8 cellular contexts compared by ENCODE assay signal in the genomic region with DNA sequence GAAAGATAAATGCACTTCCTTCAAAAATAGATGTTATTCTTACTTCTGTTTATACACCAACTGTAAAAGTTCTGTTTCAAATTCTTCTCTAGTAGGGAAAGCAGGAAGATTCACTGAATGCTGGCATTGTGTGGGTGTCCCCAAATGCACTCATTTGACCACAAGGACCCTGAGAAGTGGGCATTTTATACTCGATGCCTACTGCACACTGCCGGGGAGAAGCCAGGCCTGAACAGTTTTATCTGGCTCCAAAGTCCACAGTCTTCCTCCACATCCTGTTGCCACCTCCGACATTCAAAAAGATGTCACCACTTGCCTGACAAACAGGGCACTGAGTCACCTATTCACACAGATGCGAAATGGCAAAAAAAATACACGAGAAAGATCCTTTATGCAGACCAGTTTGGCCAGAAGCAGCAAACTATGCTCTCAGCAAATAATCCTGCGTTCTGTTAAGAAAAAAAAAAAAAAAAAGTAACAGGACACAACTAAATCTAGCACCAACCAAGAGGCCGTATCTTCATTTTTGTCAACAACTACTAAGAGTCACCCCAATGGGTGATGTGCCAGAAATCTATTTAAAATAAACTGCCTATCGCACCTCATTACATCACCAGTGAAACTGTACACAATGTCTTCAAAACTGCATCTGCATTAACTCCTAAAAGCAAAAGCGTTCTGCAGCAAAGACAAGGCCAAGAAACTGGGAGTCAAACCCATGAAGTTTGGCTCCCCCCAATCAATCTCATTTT. TPM values are rescaled to one million over a fixed set of nuclear protein-coding genes. Genes with fewer than 3 reads are reported as not detected.
DNase-seq lines count a peak whose midpoint lies in the region; ATAC-seq and TF ChIP-seq lines count a peak whose summit lies in the region.

No MANE protein-coding gene starts in this region.

- peak overlapping the region; percentile 99 for H3K9ac ChIP-seq in BLaER1
- H3K9ac ChIP-seq in liver (ENCODE audit: low read depth in 1 of 2, low read length in 2 of 2) = no peak overlapping the region

- peaks cover 52% of the 10 kb centered on the region for H3K4me1 ChIP-seq in BLaER1
- peaks cover 8 to 50% of the 10 kb centered on the region in 2 donors for H3K4me1 ChIP-seq in ascending aorta
- H3K4me1 ChIP-seq in liver (ENCODE audit: control insufficient read depth in 4 of 4, insufficient read depth in 4 of 4, low read length in 3 of 4) = peaks cover 2 to 39% (median 17%) of the 10 kb centered on the region in 4 donors
- H3K4me1 ChIP-seq in thoracic aorta (ENCODE audit: control insufficient read depth in 1 of 2, low read depth in 2 of 2) = peaks cover 32 to 55% of the 10 kb centered on the region in 2 donors
- H3K4me1 ChIP-seq in SJCRH30 = peaks cover 8% of the 10 kb centered on the region; the same call in 1 of the 2 replicates

- peaks cover 40% of the 10 kb centered on the region for H3K36me3 ChIP-seq in BLaER1
- H3K36me3 ChIP-seq in ascending aorta = no peaks in the 10 kb centered on the region
- H3K36me3 ChIP-seq in liver (ENCODE audit: control insufficient read depth in 4 of 4, insufficient read depth in 3 of 4, low read depth in 1 of 4, low read length in 3 of 4) = peaks cover 0 to 5% (median 2%) of the 10 kb centered on the region in 4 donors
- no peaks in the 10 kb centered on the region for H3K36me3 ChIP-seq in thoracic aorta
- peaks cover 23% of the 10 kb centered on the region for H3K36me3 ChIP-seq in SJCRH30

- TF ChIP-seq CTCF in ascending aorta (IDR thresholded peaks at IDR 0.05) (no peak), liver (IDR thresholded peaks at IDR 0.05; ENCODE audit: low read depth, low read length, missing input control) (no peak), thoracic aorta (IDR thresholded peaks at IDR 0.05) (no peak)

- H4K20me1 ChIP-seq in BLaER1 = peaks cover 28% of the 10 kb centered on the region

- peak overlapping the region; percentile 100 for H3K27ac ChIP-seq in BLaER1
- peak overlapping the region; percentile 67 to 100 for H3K27ac ChIP-seq in ascending aorta
- H3K27ac ChIP-seq in liver (ENCODE audit: low read depth in 1 of 2, low read length in 2 of 2) = peak overlapping the region; percentile 26 to 57
- peak overlapping the region; percentile 100 for H3K27ac ChIP-seq in thoracic aorta
- H3K27ac ChIP-seq in SJCRH30 = no peak overlapping the region

- intact Hi-C loops in ascending aorta (cut with DNase I) = no loop called here

- 39% methylated on average over 9 of the region's 9 CpGs for WGBS in liver

- ATAC-seq in thoracic aorta (ENCODE audit: insufficient number of reproducible peaks, low FRiP score, low read depth) = no peak
- no peak for ATAC-seq in GM18519 (IDR thresholded peaks at IDR 0.05; ENCODE audit: low FRiP score, unreplicated experiment)

- peak in 1 of 2 donors; percentile 3 for TF ChIP-seq RAD21 in liver (IDR thresholded peaks at IDR 0.05)

- DNase-seq in OCI-M1 (lab: John Stamatoyannopoulos, UW) (peak; percentile 46), ascending aorta (ENCODE audit: low spot score in 2 of 2) (no peak), thoracic aorta (ENCODE audit: low spot score) (no peak), SJCRH30 (no peak), ureter (ENCODE audit: low spot score) (no peak)

- peak overlapping the region; percentile 88 for H3K4me2 ChIP-seq in BLaER1

- H3K27me3 ChIP-seq in BLaER1 = no peaks in the 10 kb centered on the region
- no peaks in the 10 kb centered on the region for H3K27me3 ChIP-seq in ascending aorta
- no peaks in the 10 kb centered on the region for H3K27me3 ChIP-seq in liver (ENCODE audit: control insufficient read depth in 4 of 4, insufficient read depth in 4 of 4, low read length in 3 of 4)
- H3K27me3 ChIP-seq in thoracic aorta (replicated peaks; ENCODE audit: insufficient read depth) = no peaks in the 10 kb centered on the region
- H3K27me3 ChIP-seq in SJCRH30 = no peaks in the 10 kb centered on the region

- H3K4me3 ChIP-seq in BLaER1 = no peak overlapping the region
- H3K4me3 ChIP-seq in ascending aorta = peak overlapping the region in 1 of 2 donors; percentile 3
- no peak overlapping the region for H3K4me3 ChIP-seq in liver (ENCODE audit: low read depth in 1 of 3, low read length in 3 of 3)
- H3K4me3 ChIP-seq in thoracic aorta = peak overlapping the region; percentile 21
- H3K4me3 ChIP-seq in SJCRH30 = no peak overlapping the region

- H3K9me3 ChIP-seq in BLaER1 = no peaks in the 10 kb centered on the region
- no peaks in the 10 kb centered on the region for H3K9me3 ChIP-seq in ascending aorta
- H3K9me3 ChIP-seq in liver (ENCODE audit: control insufficient read depth in 4 of 4, low read length in 3 of 4) = no peaks in the 10 kb centered on the region
- no peaks in the 10 kb centered on the region for H3K9me3 ChIP-seq in thoracic aorta
- H3K9me3 ChIP-seq in SJCRH30 (replicated peaks) = no peaks in the 10 kb centered on the region

TF ChIP-seq in liver, 16 proteins besides CTCF, POLR2A, EP300 and RAD21:
- TF ChIP-seq RXRA (IDR thresholded peaks at IDR 0.05) = peak in 1 of 2 donors; percentile 4
- peak; percentile 53 for TF ChIP-seq SP1 (IDR thresholded peaks at IDR 0.05)
- no peak for TF ChIP-seq TAF1 (conservative IDR thresholded peaks at IDR 0.05)
- TF ChIP-seq, protein P1, sequence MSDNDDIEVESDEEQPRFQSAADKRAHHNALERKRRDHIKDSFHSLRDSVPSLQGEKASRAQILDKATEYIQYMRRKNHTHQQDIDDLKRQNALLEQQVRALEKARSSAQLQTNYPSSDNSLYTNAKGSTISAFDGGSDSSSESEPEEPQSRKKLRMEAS (IDR thresholded peaks at IDR 0.05) = no peak
- peak; percentile 74 for TF ChIP-seq HNF4A (conservative IDR thresholded peaks at IDR 0.05)
- TF ChIP-seq, protein P2, sequence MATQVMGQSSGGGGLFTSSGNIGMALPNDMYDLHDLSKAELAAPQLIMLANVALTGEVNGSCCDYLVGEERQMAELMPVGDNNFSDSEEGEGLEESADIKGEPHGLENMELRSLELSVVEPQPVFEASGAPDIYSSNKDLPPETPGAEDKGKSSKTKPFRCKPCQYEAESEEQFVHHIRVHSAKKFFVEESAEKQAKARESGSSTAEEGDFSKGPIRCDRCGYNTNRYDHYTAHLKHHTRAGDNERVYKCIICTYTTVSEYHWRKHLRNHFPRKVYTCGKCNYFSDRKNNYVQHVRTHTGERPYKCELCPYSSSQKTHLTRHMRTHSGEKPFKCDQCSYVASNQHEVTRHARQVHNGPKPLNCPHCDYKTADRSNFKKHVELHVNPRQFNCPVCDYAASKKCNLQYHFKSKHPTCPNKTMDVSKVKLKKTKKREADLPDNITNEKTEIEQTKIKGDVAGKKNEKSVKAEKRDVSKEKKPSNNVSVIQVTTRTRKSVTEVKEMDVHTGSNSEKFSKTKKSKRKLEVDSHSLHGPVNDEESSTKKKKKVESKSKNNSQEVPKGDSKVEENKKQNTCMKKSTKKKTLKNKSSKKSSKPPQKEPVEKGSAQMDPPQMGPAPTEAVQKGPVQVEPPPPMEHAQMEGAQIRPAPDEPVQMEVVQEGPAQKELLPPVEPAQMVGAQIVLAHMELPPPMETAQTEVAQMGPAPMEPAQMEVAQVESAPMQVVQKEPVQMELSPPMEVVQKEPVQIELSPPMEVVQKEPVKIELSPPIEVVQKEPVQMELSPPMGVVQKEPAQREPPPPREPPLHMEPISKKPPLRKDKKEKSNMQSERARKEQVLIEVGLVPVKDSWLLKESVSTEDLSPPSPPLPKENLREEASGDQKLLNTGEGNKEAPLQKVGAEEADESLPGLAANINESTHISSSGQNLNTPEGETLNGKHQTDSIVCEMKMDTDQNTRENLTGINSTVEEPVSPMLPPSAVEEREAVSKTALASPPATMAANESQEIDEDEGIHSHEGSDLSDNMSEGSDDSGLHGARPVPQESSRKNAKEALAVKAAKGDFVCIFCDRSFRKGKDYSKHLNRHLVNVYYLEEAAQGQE (IDR thresholded peaks at IDR 0.05) = peak; percentile 24
- TF ChIP-seq YY1 (IDR thresholded peaks at IDR 0.05) = peak; percentile 51
- TF ChIP-seq JUND (IDR thresholded peaks at IDR 0.05) = no peak
- TF ChIP-seq, protein P3, sequence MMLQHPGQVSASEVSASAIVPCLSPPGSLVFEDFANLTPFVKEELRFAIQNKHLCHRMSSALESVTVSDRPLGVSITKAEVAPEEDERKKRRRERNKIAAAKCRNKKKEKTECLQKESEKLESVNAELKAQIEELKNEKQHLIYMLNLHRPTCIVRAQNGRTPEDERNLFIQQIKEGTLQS (IDR thresholded peaks at IDR 0.05) = no peak
- TF ChIP-seq HNF4G (IDR thresholded peaks at IDR 0.05) = peak; percentile 59
- TF ChIP-seq, protein P4, sequence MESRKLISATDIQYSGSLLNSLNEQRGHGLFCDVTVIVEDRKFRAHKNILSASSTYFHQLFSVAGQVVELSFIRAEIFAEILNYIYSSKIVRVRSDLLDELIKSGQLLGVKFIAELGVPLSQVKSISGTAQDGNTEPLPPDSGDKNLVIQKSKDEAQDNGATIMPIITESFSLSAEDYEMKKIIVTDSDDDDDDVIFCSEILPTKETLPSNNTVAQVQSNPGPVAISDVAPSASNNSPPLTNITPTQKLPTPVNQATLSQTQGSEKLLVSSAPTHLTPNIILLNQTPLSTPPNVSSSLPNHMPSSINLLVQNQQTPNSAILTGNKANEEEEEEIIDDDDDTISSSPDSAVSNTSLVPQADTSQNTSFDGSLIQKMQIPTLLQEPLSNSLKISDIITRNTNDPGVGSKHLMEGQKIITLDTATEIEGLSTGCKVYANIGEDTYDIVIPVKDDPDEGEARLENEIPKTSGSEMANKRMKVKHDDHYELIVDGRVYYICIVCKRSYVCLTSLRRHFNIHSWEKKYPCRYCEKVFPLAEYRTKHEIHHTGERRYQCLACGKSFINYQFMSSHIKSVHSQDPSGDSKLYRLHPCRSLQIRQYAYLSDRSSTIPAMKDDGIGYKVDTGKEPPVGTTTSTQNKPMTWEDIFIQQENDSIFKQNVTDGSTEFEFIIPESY (IDR thresholded peaks at IDR 0.05) = no peak
- TF ChIP-seq FOXA2 (IDR thresholded peaks at IDR 0.05) = no peak

RNA-seq across cellular contexts. Expression of a gene that starts 6.2 kb away (rescaled TPM):
- 24.6 TPM for total RNA-seq in ascending aorta
- total RNA-seq in liver = 10 to 100 TPM in 1 of 2 donors, 1 to 10 TPM in 1; 7.7 to 11.8 TPM
- 1 to 10 TPM; 2.9 to 4.8 TPM for polyA plus RNA-seq in liver
- 10 to 100 TPM; 21.9 to 26.0 TPM for total RNA-seq in thoracic aorta
- total RNA-seq in SJCRH30 (2014; rRNA removed; shearing (Covaris generic)) = 19.4 and 21.2 TPM in 2 replicates
- total RNA-seq in ureter = 55.1 TPM

RNA-seq across cellular contexts. Expression of a gene that starts 23.3 kb away (rescaled TPM):
- total RNA-seq in ascending aorta (54.4 TPM), liver (10 to 100 TPM; 22.3 to 31.8 TPM), thoracic aorta (10 to 100 TPM; 39.3 to 50.8 TPM), ureter (56.9 TPM)
- polyA plus RNA-seq in liver = 10 to 100 TPM; 19.0 to 31.7 TPM
- total RNA-seq in SJCRH30 (2014; rRNA removed; shearing (Covaris generic)) = 202 and 219 TPM in 2 replicates

RNA-seq across cellular contexts. Expression of a gene that starts 59.0 kb away (rescaled TPM):
- total RNA-seq in ascending aorta = 64.5 TPM
- total RNA-seq in liver = 10 to 100 TPM; 11.5 to 12.4 TPM
- 10 to 100 TPM; 32.1 to 49.2 TPM for polyA plus RNA-seq in liver
- total RNA-seq in thoracic aorta = 10 to 100 TPM in 1 of 2 donors, 1 to 10 TPM in 1; 2.4 to 55.0 TPM
- total RNA-seq in SJCRH30 (2014; rRNA removed; shearing (Covaris generic)) = 22.6 and 28.8 TPM in 2 replicates
- 15.5 TPM for total RNA-seq in ureter
